8 cellular contexts compared by ENCODE assay signal in the genomic region with DNA sequence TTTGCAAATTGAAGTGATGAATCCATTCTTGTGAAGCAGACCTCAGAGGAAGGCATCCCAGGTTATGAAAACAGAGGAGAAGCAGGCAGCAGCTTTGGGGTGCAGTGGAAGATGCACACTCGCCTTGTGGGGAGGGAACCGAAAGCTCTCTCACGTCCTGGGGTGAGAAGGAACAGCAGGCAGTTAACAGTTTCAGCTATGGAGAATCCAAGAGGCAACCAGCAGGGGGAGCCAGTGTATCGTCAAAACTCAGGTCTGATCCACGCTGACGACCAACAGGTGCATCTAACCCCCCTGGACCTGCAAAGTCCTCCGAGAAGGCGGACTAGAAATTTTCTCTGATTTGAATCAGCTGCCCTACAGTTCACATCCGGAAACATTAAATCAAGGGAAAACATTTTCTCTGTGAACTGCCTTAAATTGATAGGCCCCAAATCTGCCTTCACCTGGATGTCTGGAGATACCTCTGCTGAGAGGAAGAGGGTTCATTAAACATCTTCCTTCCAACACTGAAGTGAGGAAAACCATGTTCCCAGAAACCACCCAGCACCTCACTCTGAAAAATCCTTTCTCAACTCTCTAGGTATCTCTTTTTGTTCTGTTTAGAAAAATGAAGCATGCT.
DNase-seq lines count a peak whose midpoint lies in the region; ATAC-seq and TF ChIP-seq lines count a peak whose summit lies in the region.

No MANE protein-coding gene starts in this region.

- ATAC-seq in GM18517 (IDR thresholded peaks at IDR 0.05; ENCODE audit: unreplicated experiment) = peak; percentile 92
- ATAC-seq in HG02938 (IDR thresholded peaks at IDR 0.05; ENCODE audit: unreplicated experiment) = peak; percentile 94

- DNase-seq in AG08395 (ENCODE audit: low spot score) (peak; percentile 84), NCI-H187 treated with DMSO at 0.1 percent for 48 hours (lab: John Stamatoyannopoulos, UW) (peak; percentile 20), kidney tubule cell (ENCODE audit: low spot score) (peak; percentile 77)
- peak; percentile 12 for DNase-seq in central memory CD4-positive, alpha-beta T cell
- peak; percentile 65 to 77 for DNase-seq in stimulated activated CD4-positive, alpha-beta T cell treated with anti-CD3 and anti-CD28 coated beads, Interleukin-4, amount 100 ng/mL, for 48 hours (ENCODE audit: low read depth in 2 of 2)

- H3K4me3 ChIP-seq in WI38 (ENCODE audit: low read depth, low read length) = no peak overlapping the region

- TF ChIP-seq CTCF in WI38 (IDR thresholded peaks at IDR 0.05; ENCODE audit: low read depth, low read length) = peak; percentile 71

Comparison
In these comparisons a context has a peak if more than half of its experiments do, and no peak if none do; other contexts are left out.
1. DNase-seq: peak in every context shown above with its lines; median percentile 84 in AG08395; 77 in kidney tubule cell; 71 in stimulated activated CD4-positive, alpha-beta T cell treated with anti-CD3 and anti-CD28 coated beads, Interleukin-4, amount 100 ng/mL, for 48 hours; 20 in NCI-H187 treated with DMSO at 0.1 percent for 48 hours; 12 in central memory CD4-positive, alpha-beta T cell.